8 cellular contexts compared by ENCODE assay signal in the genomic region with DNA sequence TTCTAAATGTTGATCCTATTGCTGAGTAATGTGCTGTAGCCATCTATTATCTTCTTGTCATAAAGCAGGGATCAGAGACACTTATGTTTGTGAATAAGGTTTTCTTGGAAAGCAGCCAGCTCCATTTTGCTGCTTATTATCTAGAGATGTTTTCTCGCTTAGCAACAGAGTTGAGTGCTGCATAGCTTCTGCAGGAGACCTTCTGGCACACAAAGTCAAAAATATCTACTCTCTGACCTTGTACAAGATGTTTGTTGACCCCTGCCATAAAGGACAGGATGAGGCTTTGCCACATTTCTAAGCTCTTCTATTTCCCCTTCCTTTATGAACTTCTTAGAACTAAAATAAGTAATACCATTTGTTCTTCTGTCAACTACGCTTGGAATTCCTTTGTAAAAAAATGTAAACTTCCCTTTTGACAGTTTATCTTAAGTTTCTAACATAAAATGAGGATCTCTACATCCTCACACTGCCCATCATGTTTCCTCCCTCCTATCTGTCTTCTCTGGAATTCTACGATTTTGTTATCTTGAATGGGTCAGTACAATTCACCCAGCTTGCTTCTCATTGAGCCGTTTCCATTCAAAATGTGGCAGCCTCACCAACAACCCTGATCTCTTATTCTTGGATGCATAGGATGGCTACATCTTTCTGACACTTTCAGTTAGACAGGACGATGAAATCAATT.
DNase-seq lines count a peak whose midpoint lies in the region; ATAC-seq, FAIRE-seq and TF ChIP-seq lines count a peak whose summit lies in the region.

No MANE protein-coding gene starts in this region.

- H3K27ac Mint-ChIP-seq in astrocyte (ENCODE audit: unreplicated experiment) = no peak overlapping the region
- no peak overlapping the region for H3K27ac Mint-ChIP-seq in immature natural killer cell
- no peak overlapping the region for H3K27ac Mint-ChIP-seq in neural progenitor cell
- no peak overlapping the region for H3K27ac Mint-ChIP-seq in stimulated activated naive B cell treated with anti-CD40 and anti-IgM and Interleukin-4, amounts not matched to agents 10 μg/mL and 1 μg/mL and 100 μg/mL, for 72 hours

- no peaks in the 10 kb centered on the region for H3K9me3 Mint-ChIP-seq in astrocyte (ENCODE audit: unreplicated experiment)
- H3K9me3 Mint-ChIP-seq in immature natural killer cell = peaks cover 8 to 38% (median 16%) of the 10 kb centered on the region in 6 donors
- H3K9me3 Mint-ChIP-seq in neural progenitor cell = no peaks in the 10 kb centered on the region
- H3K9me3 Mint-ChIP-seq in stimulated activated naive B cell treated with anti-CD40 and anti-IgM and Interleukin-4, amounts not matched to agents 10 μg/mL and 1 μg/mL and 100 μg/mL, for 72 hours = peaks cover 0 to 7% of the 10 kb centered on the region in 2 donors

- H3K4me2 ChIP-seq in astrocyte (ENCODE audit: low read length) (peak overlapping the region; percentile 6), neural progenitor cell (no peak overlapping the region)

- no peak overlapping the region for H3K4me3 ChIP-seq in astrocyte (ENCODE audit: insufficient read depth, low read depth, low read length)
- no peak overlapping the region for H3K4me3 ChIP-seq in neural progenitor cell

- H3K27me3 ChIP-seq in astrocyte (ENCODE audit: insufficient read depth, low read length) = no peaks in the 10 kb centered on the region
- no peaks in the 10 kb centered on the region for H3K27me3 ChIP-seq in neural progenitor cell

- ATAC-seq in stimulated activated naive B cell treated with anti-CD40 and anti-IgM and Interleukin-4, amounts not matched to agents 10 μg/mL and 1 μg/mL and 100 μg/mL, for 72 hours (replicated peaks) = no peak

- no peak for FAIRE-seq in astrocyte (lab: Jason Lieb, UNC)

- H2AFZ ChIP-seq in astrocyte (ENCODE audit: low read depth, low read length) (no peak overlapping the region), neural progenitor cell (replicated peaks) (no peak overlapping the region)

- H3K79me2 ChIP-seq in astrocyte (ENCODE audit: insufficient read depth, low read length) = no peaks in the 10 kb centered on the region
- no peaks in the 10 kb centered on the region for H3K79me2 ChIP-seq in neural progenitor cell (ENCODE audit: low read depth)

- H3K36me3 ChIP-seq in astrocyte (ENCODE audit: insufficient read depth, low read length) (no peaks in the 10 kb centered on the region), neural progenitor cell (no peaks in the 10 kb centered on the region)

- H3K4me3 Mint-ChIP-seq in astrocyte (ENCODE audit: unreplicated experiment) (no peak overlapping the region), immature natural killer cell (no peak overlapping the region), neural progenitor cell (no peak overlapping the region)
- no peak overlapping the region for H3K4me3 Mint-ChIP-seq in stimulated activated naive B cell treated with anti-CD40 and anti-IgM and Interleukin-4, amounts not matched to agents 10 μg/mL and 1 μg/mL and 100 μg/mL, for 72 hours

- H3K4me1 ChIP-seq in astrocyte (ENCODE audit: insufficient read depth, low read length) = no peaks in the 10 kb centered on the region
- H3K4me1 ChIP-seq in neural progenitor cell = no peaks in the 10 kb centered on the region

- no peaks in the 10 kb centered on the region for H4K20me1 ChIP-seq in astrocyte (ENCODE audit: insufficient read depth, low read length)
- no peaks in the 10 kb centered on the region for H4K20me1 ChIP-seq in neural progenitor cell (ENCODE audit: low read depth)

- H3K9me3 ChIP-seq in astrocyte (ENCODE audit: insufficient read depth, low read depth, low read length) (no peaks in the 10 kb centered on the region), neural progenitor cell (ENCODE audit: low read depth) (no peaks in the 10 kb centered on the region)

- H3K27me3 Mint-ChIP-seq in astrocyte (ENCODE audit: low read depth, unreplicated experiment) (no peaks in the 10 kb centered on the region), immature natural killer cell (ENCODE audit: low read depth in 3 of 3) (no peaks in the 10 kb centered on the region), neural progenitor cell (ENCODE audit: insufficient read depth, low read depth) (peaks cover 2% of the 10 kb centered on the region)
- no peaks in the 10 kb centered on the region for H3K27me3 Mint-ChIP-seq in stimulated activated naive B cell treated with anti-CD40 and anti-IgM and Interleukin-4, amounts not matched to agents 10 μg/mL and 1 μg/mL and 100 μg/mL, for 72 hours

- H3K27ac ChIP-seq in astrocyte (ENCODE audit: low read depth, low read length) = no peak overlapping the region
- no peak overlapping the region for H3K27ac ChIP-seq in neural progenitor cell

- no peaks in the 10 kb centered on the region for H3F3A ChIP-seq in neural progenitor cell (ENCODE audit: low read depth)

- TF ChIP-seq CTCF in astrocyte (IDR thresholded peaks at IDR 0.05; ENCODE audit: insufficient read depth, low read depth, low read length) = no peak
- no peak for TF ChIP-seq CTCF in neural progenitor cell (IDR thresholded peaks at IDR 0.05)

- H3K9ac ChIP-seq in astrocyte (ENCODE audit: low read length) (no peak overlapping the region), neural progenitor cell (no peak overlapping the region)

- DNase-seq in DMS153 (lab: John Stamatoyannopoulos, UW) = peak; percentile 94
- DNase-seq in NCI-H1930 (lab: John Stamatoyannopoulos, UW) = peak; percentile 6 to 51
- DNase-seq in astrocyte (ENCODE audit: low read depth) = peak; percentile 49
- DNase-seq in kidney tubule cell (ENCODE audit: low spot score) = peak; percentile 44
- no peak for DNase-seq in RKO (ENCODE audit: low spot score)
- no peak for DNase-seq in immature natural killer cell
- DNase-seq in neural progenitor cell (ENCODE audit: low spot score) = no peak
- no peak for DNase-seq in stimulated activated naive B cell treated with anti-CD40 and anti-IgM and Interleukin-4, amounts not matched to agents 10 μg/mL and 1 μg/mL and 100 μg/mL, for 72 hours

- H3K4me1 Mint-ChIP-seq in astrocyte (ENCODE audit: low read depth, unreplicated experiment) (peaks cover 6% of the 10 kb centered on the region), immature natural killer cell (no peaks in the 10 kb centered on the region), neural progenitor cell (peaks cover 15% of the 10 kb centered on the region)
- no peaks in the 10 kb centered on the region for H3K4me1 Mint-ChIP-seq in stimulated activated naive B cell treated with anti-CD40 and anti-IgM and Interleukin-4, amounts not matched to agents 10 μg/mL and 1 μg/mL and 100 μg/mL, for 72 hours

- H3K36me3 Mint-ChIP-seq in astrocyte (ENCODE audit: low read depth, unreplicated experiment) (no peaks in the 10 kb centered on the region), immature natural killer cell (no peaks in the 10 kb centered on the region), neural progenitor cell (no peaks in the 10 kb centered on the region)
- H3K36me3 Mint-ChIP-seq in stimulated activated naive B cell treated with anti-CD40 and anti-IgM and Interleukin-4, amounts not matched to agents 10 μg/mL and 1 μg/mL and 100 μg/mL, for 72 hours = no peaks in the 10 kb centered on the region

Comparison
In these comparisons a context has a peak if more than half of its experiments do, and no peak if none do; other contexts are left out.
1. DNase-seq: peak in DMS153 (single experiment), NCI-H1930 (2 of 2), astrocyte (single experiment) and kidney tubule cell (single experiment); none in RKO (single experiment), immature natural killer cell (0 of 3), neural progenitor cell (single experiment) and stimulated activated naive B cell treated with anti-CD40 and anti-IgM and Interleukin-4, amounts not matched to agents 10 μg/mL and 1 μg/mL and 100 μg/mL, for 72 hours (single experiment).